In genomic region chr12:68809190-68810026, GRCh38 we compare ENCODE assay signal across 8 cellular contexts. TPM values are rescaled to one million over a fixed set of nuclear protein-coding genes. Genes with fewer than 3 reads are reported as not detected.
DNase-seq lines count a peak whose midpoint lies in the region; ATAC-seq and TF ChIP-seq lines count a peak whose summit lies in the region.

No MANE protein-coding gene starts in this region.

- BruUV-seq in MCF 10A (replicated peaks; lab: Mats Ljungman, UMichigan): TSS peak; percentile 62

- H3K27me3 Mint-ChIP-seq in stimulated activated naive CD8-positive, alpha-beta T cell treated with anti-CD3 and anti-CD28 coated beads, Interleukin-15, Interleukin-2, amounts not matched to agents 100 ng/mL and 50 ng/mL, for 24 hours: no peaks in the 10 kb centered on the region
- H3K27me3 Mint-ChIP-seq in MCF 10A (ENCODE audit: insufficient read depth, unreplicated experiment): no peaks in the 10 kb centered on the region
- no peaks in the 10 kb centered on the region for H3K27me3 Mint-ChIP-seq in mesothelial cell of epicardium (ENCODE audit: low read depth)

- POLR2A ChIA-PET in MCF 10A (lab: Yijun Ruan, JAX): interaction anchor here (0.6 to 3.3 kb wide), 26 partner anchors 10 to 707 kb away, joined by 3 to 185 read pairs (median 5); partner anchors contain the start of genes NUP107, RAP1B and SLC35E3

- H3K4me1 Mint-ChIP-seq in stimulated activated naive CD8-positive, alpha-beta T cell treated with anti-CD3 and anti-CD28 coated beads, Interleukin-15, Interleukin-2, amounts not matched to agents 100 ng/mL and 50 ng/mL, for 24 hours (ENCODE audit: low read depth): peaks cover 56% of the 10 kb centered on the region
- peaks cover 15% of the 10 kb centered on the region for H3K4me1 Mint-ChIP-seq in MCF 10A (ENCODE audit: insufficient read depth, unreplicated experiment)
- peaks cover 29% of the 10 kb centered on the region for H3K4me1 Mint-ChIP-seq in mesothelial cell of epicardium

- intact Hi-C loops in MCF 10A (cut with micrococcal nuclease): loop anchor here (10.0 kb wide), 1 partner anchor 475 kb away; the partner anchor contains the start of gene MDM1

- DNase-seq in stimulated activated naive CD8-positive, alpha-beta T cell treated with anti-CD3 and anti-CD28 coated beads, Interleukin-15, Interleukin-2, amounts not matched to agents 100 U/mL and 50 U/mL, for 24 hours: no peak
- DNase-seq in MCF 10A (ENCODE audit: unreplicated experiment): no peak
- no peak for DNase-seq in mesothelial cell of epicardium (ENCODE audit: low spot score in 2 of 2, unreplicated experiment in 2 of 2)
- DNase-seq in GM19238 (ENCODE audit: insufficient read length, low spot score): no peak
- no peak for DNase-seq in NCI-H2227 (lab: John Stamatoyannopoulos, UW; ENCODE audit: unreplicated experiment)
- DNase-seq in NCI-H2107 (lab: John Stamatoyannopoulos, UW): no peak

- peak overlapping the region; percentile 99 for H3K27ac Mint-ChIP-seq in stimulated activated naive CD8-positive, alpha-beta T cell treated with anti-CD3 and anti-CD28 coated beads, Interleukin-15, Interleukin-2, amounts not matched to agents 100 ng/mL and 50 ng/mL, for 24 hours
- H3K27ac Mint-ChIP-seq in MCF 10A (ENCODE audit: low read depth, unreplicated experiment): peak overlapping the region; percentile 94
- peak overlapping the region; percentile 97 for H3K27ac Mint-ChIP-seq in mesothelial cell of epicardium

- no peak for ATAC-seq in stimulated activated naive CD8-positive, alpha-beta T cell treated with anti-CD3 and anti-CD28 coated beads, Interleukin-15, Interleukin-2, amounts not matched to agents 100 U/mL and 50 U/mL, for 24 hours
- ATAC-seq in GM18873 (IDR thresholded peaks at IDR 0.05; ENCODE audit: low FRiP score, unreplicated experiment): no peak

- H3K36me3 Mint-ChIP-seq in stimulated activated naive CD8-positive, alpha-beta T cell treated with anti-CD3 and anti-CD28 coated beads, Interleukin-15, Interleukin-2, amounts not matched to agents 100 ng/mL and 50 ng/mL, for 24 hours (ENCODE audit: low read depth): peaks cover 48% of the 10 kb centered on the region
- H3K36me3 Mint-ChIP-seq in MCF 10A (ENCODE audit: insufficient read depth, unreplicated experiment) (peaks cover 65% of the 10 kb centered on the region), mesothelial cell of epicardium (peaks cover 12% of the 10 kb centered on the region)

- no peak for TF ChIP-seq CTCF in MCF 10A (IDR thresholded peaks at IDR 0.05; ENCODE audit: unreplicated experiment)
- no peak for TF ChIP-seq CTCF in mesothelial cell of epicardium (IDR thresholded peaks at IDR 0.05; ENCODE audit: unreplicated experiment)

- H3K4me3 Mint-ChIP-seq in stimulated activated naive CD8-positive, alpha-beta T cell treated with anti-CD3 and anti-CD28 coated beads, Interleukin-15, Interleukin-2, amounts not matched to agents 100 ng/mL and 50 ng/mL, for 24 hours: peak overlapping the region; percentile 95
- H3K4me3 Mint-ChIP-seq in MCF 10A (ENCODE audit: unreplicated experiment): peak overlapping the region; percentile 90
- peak overlapping the region; percentile 89 for H3K4me3 Mint-ChIP-seq in mesothelial cell of epicardium

- CTCF ChIA-PET in MCF 10A (lab: Yijun Ruan, JAX): interaction anchor here (0.5 to 2.8 kb wide), 9 partner anchors 8 to 1415 kb away, joined by 3 to 13 read pairs (median 3); no protein-coding TSS in a partner anchor

- H3K9me3 Mint-ChIP-seq in stimulated activated naive CD8-positive, alpha-beta T cell treated with anti-CD3 and anti-CD28 coated beads, Interleukin-15, Interleukin-2, amounts not matched to agents 100 ng/mL and 50 ng/mL, for 24 hours: no peaks in the 10 kb centered on the region
- H3K9me3 Mint-ChIP-seq in MCF 10A (ENCODE audit: unreplicated experiment) (no peaks in the 10 kb centered on the region), mesothelial cell of epicardium (no peaks in the 10 kb centered on the region)

RNA-seq across cellular contexts. Expression of gene MDM2, which starts 1.4 kb away (rescaled TPM):
- total RNA-seq in MCF 10A (2022): 353 and 383 TPM in 2 replicates
- total RNA-seq in mesothelial cell of epicardium: 181 to 182 TPM (median 181 TPM) in 3 replicates
